Comparison of ENCODE assay signal across 8 cellular contexts in genomic region chr2:101151141-101151858, GRCh38. TPM values are rescaled to one million over a fixed set of nuclear protein-coding genes. Genes with fewer than 3 reads are reported as not detected.
DNase-seq lines count a peak whose midpoint lies in the region; ATAC-seq and TF ChIP-seq lines count a peak whose summit lies in the region.

TSS of gene TBC1D8 (minus strand) at chr2:101151382. CDS start at chr2:101151253, 129 bp downstream.

- ATAC-seq in DND-41 (ENCODE audit: insufficient read depth, low read depth) (peak; percentile 89), GM21825 (IDR thresholded peaks at IDR 0.05; ENCODE audit: unreplicated experiment) (peak; percentile 69), Right ventricle myocardium inferior (peak; percentile 93), thoracic aorta (ENCODE audit: insufficient number of reproducible peaks, low FRiP score, low read depth) (peak; percentile 87)
- peak; percentile 88 for ATAC-seq in activated naive CD8-positive, alpha-beta T cell treated with anti-CD3 and anti-CD28 coated beads, Interleukin-2, amount 50 U/mL, for 24 hours

- no peak within 1 kb of the TSS for H3K27ac Mint-ChIP-seq in activated naive CD8-positive, alpha-beta T cell treated with anti-CD3 and anti-CD28 coated beads, Interleukin-2, amount 50 U/mL, for 24 hours
- peak within 1 kb of the TSS; percentile 78 for H3K27ac Mint-ChIP-seq in osteocyte (ENCODE audit: unreplicated experiment)

- no peaks in the 10 kb centered on the region for H3K27me3 ChIP-seq in DND-41 (ENCODE audit: insufficient read depth, low read length, poor library complexity)
- H3K27me3 ChIP-seq in thoracic aorta (replicated peaks; ENCODE audit: insufficient read depth): no peaks in the 10 kb centered on the region

- H3K27me3 Mint-ChIP-seq in activated naive CD8-positive, alpha-beta T cell treated with anti-CD3 and anti-CD28 coated beads, Interleukin-2, amount 50 U/mL, for 24 hours: peaks cover 29% of the 10 kb centered on the region
- no peaks in the 10 kb centered on the region for H3K27me3 Mint-ChIP-seq in osteocyte (ENCODE audit: unreplicated experiment)

- H3K9me3 Mint-ChIP-seq in activated naive CD8-positive, alpha-beta T cell treated with anti-CD3 and anti-CD28 coated beads, Interleukin-2, amount 50 U/mL, for 24 hours: no peaks in the 10 kb centered on the region
- no peaks in the 10 kb centered on the region for H3K9me3 Mint-ChIP-seq in osteocyte (ENCODE audit: unreplicated experiment)

- peak within 1 kb of the TSS; percentile 59 to 78 for H3K4me3 ChIP-seq in DND-41 (ENCODE audit: low read depth in 1 of 2, low read length in 2 of 2)
- H3K4me3 ChIP-seq in thoracic aorta: peak within 1 kb of the TSS; percentile 93

- H3K4me1 Mint-ChIP-seq in activated naive CD8-positive, alpha-beta T cell treated with anti-CD3 and anti-CD28 coated beads, Interleukin-2, amount 50 U/mL, for 24 hours: peaks cover 20% of the 10 kb centered on the region
- H3K4me1 Mint-ChIP-seq in osteocyte (ENCODE audit: unreplicated experiment): peaks cover 38% of the 10 kb centered on the region

- TF ChIP-seq CTCF in DND-41 (IDR thresholded peaks at IDR 0.05; ENCODE audit: borderline replicate concordance, extremely low read depth, low read length, poor library complexity, severe bottlenecking): no peak
- TF ChIP-seq CTCF in osteocyte (IDR thresholded peaks at IDR 0.05): no peak
- TF ChIP-seq CTCF in thoracic aorta (IDR thresholded peaks at IDR 0.05): no peak

- peak within 1 kb of the TSS; percentile 96 for H2AFZ ChIP-seq in DND-41 (ENCODE audit: low read depth, low read length)

- H3K9me3 ChIP-seq in DND-41 (ENCODE audit: insufficient read depth, low read length, severe bottlenecking) (no peaks in the 10 kb centered on the region), thoracic aorta (no peaks in the 10 kb centered on the region)

- H4K20me1 ChIP-seq in DND-41 (ENCODE audit: insufficient read depth, low read length): peaks cover 5% of the 10 kb centered on the region; the same call in 1 of the 2 replicates

- H3K4me3 Mint-ChIP-seq in activated naive CD8-positive, alpha-beta T cell treated with anti-CD3 and anti-CD28 coated beads, Interleukin-2, amount 50 U/mL, for 24 hours: peak within 1 kb of the TSS; percentile 71
- peak within 1 kb of the TSS; percentile 80 for H3K4me3 Mint-ChIP-seq in osteocyte (ENCODE audit: unreplicated experiment)

- H3K9ac ChIP-seq in DND-41 (ENCODE audit: low read depth, low read length): peak within 1 kb of the TSS; percentile 64

- H3K4me2 ChIP-seq in DND-41 (ENCODE audit: insufficient read depth, low read length): peak within 1 kb of the TSS; percentile 95

- H3K27ac ChIP-seq in DND-41 (ENCODE audit: low read length): peak within 1 kb of the TSS; percentile 81
- peak within 1 kb of the TSS; percentile 76 to 80 for H3K27ac ChIP-seq in thoracic aorta

- intact Hi-C loops in Right ventricle myocardium inferior (cut with DNase I): loop anchor here (2.0 to 10.0 kb wide), 5 partner anchors 26 to 586 kb away; partner anchors contain the start of genes NPAS2 and PDCL3

- no peaks in the 10 kb centered on the region for H3K36me3 Mint-ChIP-seq in activated naive CD8-positive, alpha-beta T cell treated with anti-CD3 and anti-CD28 coated beads, Interleukin-2, amount 50 U/mL, for 24 hours (ENCODE audit: low read depth)
- peaks cover 2% of the 10 kb centered on the region for H3K36me3 Mint-ChIP-seq in osteocyte (ENCODE audit: unreplicated experiment)

- H3K79me2 ChIP-seq in DND-41 (ENCODE audit: insufficient read depth, low read length): peaks cover 25% of the 10 kb centered on the region

- H3K36me3 ChIP-seq in DND-41 (ENCODE audit: insufficient read depth, low read length) (no peaks in the 10 kb centered on the region), thoracic aorta (no peaks in the 10 kb centered on the region)

- peak; percentile 85 for DNase-seq in DND-41
- peak; percentile 87 for DNase-seq in LoVo (ENCODE audit: low spot score)
- DNase-seq in SKM-1 treated with dmso at 0.1 percent for 144 hours (lab: John Stamatoyannopoulos, UW; ENCODE audit: unreplicated experiment): peak; percentile 40
- peak; percentile 74 for DNase-seq in activated naive CD8-positive, alpha-beta T cell treated with anti-CD3 and anti-CD28 coated beads, Interleukin-2, amount 50 U/mL, for 24 hours
- peak; percentile 95 for DNase-seq in Right ventricle myocardium inferior (ENCODE audit: missing footprints)
- DNase-seq in osteocyte (ENCODE audit: extremely low spot score, unreplicated experiment): peak; percentile 93
- DNase-seq in thoracic aorta (ENCODE audit: low spot score): peak; percentile 47

- H3K4me1 ChIP-seq in DND-41 (ENCODE audit: insufficient read depth, low read length) (peaks cover 47% of the 10 kb centered on the region), thoracic aorta (ENCODE audit: control insufficient read depth in 1 of 2, low read depth in 2 of 2) (peaks cover 10 to 34% of the 10 kb centered on the region in 2 donors)

RNA-seq across cellular contexts. Expression of gene TBC1D8, which starts in this region (rescaled TPM):
- total RNA-seq in Right ventricle myocardium inferior (37.9 TPM), osteocyte (15.2 and 16.3 TPM in 2 replicates), thoracic aorta (10 to 100 TPM; 47.4 to 62.0 TPM)

Comparison
In these comparisons a context has a peak if more than half of its experiments do, and no peak if none do; other contexts are left out.
1. Peak in every context shown above with its lines: DNase-seq, ATAC-seq, H3K4me3 ChIP-seq and H3K27ac ChIP-seq.
2. DNase-seq: peak in every context shown above with its lines; median percentile 95 in Right ventricle myocardium inferior; 93 in osteocyte; 87 in LoVo; 85 in DND-41; 74 in activated naive CD8-positive, alpha-beta T cell treated with anti-CD3 and anti-CD28 coated beads, Interleukin-2, amount 50 U/mL, for 24 hours; 47 in thoracic aorta; 40 in SKM-1 treated with dmso at 0.1 percent for 144 hours.